1 cellular context compared by ENCODE assay signal in genomic region chr22:38244106-38244505, GRCh38.
TF ChIP-seq lines count a peak whose summit lies in the region.

No MANE protein-coding gene starts in this region.

TF ChIP-seq in K562, 482 proteins besides CTCF, POLR2A, EP300 and RAD21:
- no peak for TF ChIP-seq TSHZ1 (CRISPR knock-in tag; IDR thresholded peaks at IDR 0.05)
- no peak for TF ChIP-seq TCF7 (IDR thresholded peaks at IDR 0.05; ENCODE audit: borderline replicate concordance)
- no peak for TF ChIP-seq ZNF695 (CRISPR knock-in tag; IDR thresholded peaks at IDR 0.05)
- TF ChIP-seq BDP1 (IDR thresholded peaks at IDR 0.05; ENCODE audit: insufficient read depth, insufficient read length): no peak
- no peak for TF ChIP-seq RREB1 (CRISPR knock-in tag; IDR thresholded peaks at IDR 0.05)
- TF ChIP-seq ZNF282 (CRISPR knock-in tag; IDR thresholded peaks at IDR 0.05): no peak
- TF ChIP-seq TAL1 (IDR thresholded peaks at IDR 0.05): 0 out of 2 replicates have a peak, but pooled peaks have one; percentile 5
- peak; percentile 38 for TF ChIP-seq TCF3 (CRISPR knock-in tag; IDR thresholded peaks at IDR 0.05)
- TF ChIP-seq FOS (IDR thresholded peaks at IDR 0.05; ENCODE audit: extremely low read depth, insufficient read length): no peak
- no peak for TF ChIP-seq SFPQ (IDR thresholded peaks at IDR 0.05; ENCODE audit: low read depth, low read length)
- TF ChIP-seq PREB (CRISPR knock-in tag; IDR thresholded peaks at IDR 0.05): no peak
- peak; percentile 18; the same call in 1 of the 2 replicates for TF ChIP-seq CBFA2T2 (conservative IDR thresholded peaks at IDR 0.05)
- TF ChIP-seq CBFA2T3 (IDR thresholded peaks at IDR 0.05): peak; percentile 59
- no peak for TF ChIP-seq TRIM25 (IDR thresholded peaks at IDR 0.05; ENCODE audit: borderline replicate concordance)
- TF ChIP-seq HCFC1 (IDR thresholded peaks at IDR 0.05; ENCODE audit: low read depth, low read length): no peak
- no peak for TF ChIP-seq STAT6 (CRISPR knock-in tag; IDR thresholded peaks at IDR 0.05)
